ENCODE assay signal across 25 cellular contexts in the genomic region with DNA sequence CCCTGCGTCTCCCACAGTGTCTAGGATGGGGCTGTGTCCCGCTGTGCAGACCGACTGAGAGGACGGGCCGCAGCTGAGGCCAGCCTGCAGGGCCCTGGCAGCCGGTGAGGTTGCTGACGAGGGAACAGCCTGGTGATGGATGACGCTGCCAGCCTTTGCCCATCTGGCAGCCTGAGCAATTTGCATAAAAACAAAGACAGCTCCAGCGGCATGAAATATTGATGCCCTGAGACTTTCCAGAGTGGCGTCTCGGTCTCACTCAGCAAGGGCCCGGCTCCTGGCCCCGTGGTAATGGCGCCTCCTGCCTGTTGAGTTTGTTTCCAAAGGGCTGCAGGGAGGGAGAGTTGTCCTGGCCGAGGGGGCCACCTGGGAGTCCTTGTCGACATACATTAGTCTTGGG. TPM values are rescaled to one million over a fixed set of nuclear protein-coding genes. Genes with fewer than 3 reads are reported as not detected.
DNase-seq lines count a peak whose midpoint lies in the region; ATAC-seq and TF ChIP-seq lines count a peak whose summit lies in the region.
"Had no signal": no experiment of that assay in that cellular context is flagged by ENCODE, and none has a peak within 500 bp of the region (broad histone marks: within the 10 kb centered on the region; RNA-seq: fewer than 3 reads in every experiment).

No MANE protein-coding gene starts in this region.

- peaks cover 0 to 2% (median 0%) of the 10 kb centered on the region in 5 experiments for H3K9me3 Mint-ChIP-seq in brain
- H3K9me3 Mint-ChIP-seq: CD14-positive monocyte; naive thymus-derived CD4-positive, alpha-beta T cell had no signal

- H3K27me3 Mint-ChIP-seq in brain: no peaks in the 10 kb centered on the region

- H3K36me3 Mint-ChIP-seq in brain: no peaks in the 10 kb centered on the region
- H3K36me3 Mint-ChIP-seq: CD14-positive monocyte; naive thymus-derived CD4-positive, alpha-beta T cell had no signal

- intact Hi-C loops in sigmoid colon (cut with DNase I): no loop called here

- no peaks in the 10 kb centered on the region for H3K9me3 ChIP-seq in sigmoid colon
- H3K9me3 ChIP-seq: ovary, tibial nerve had no signal

- TF ChIP-seq CTCF in brain (conservative IDR thresholded peaks at IDR 0.05) (no peak), sigmoid colon (IDR thresholded peaks at IDR 0.05) (no peak)

- H3K4me1 Mint-ChIP-seq in brain: peaks cover 36% of the 10 kb centered on the region
- H3K4me1 Mint-ChIP-seq: CD14-positive monocyte; naive thymus-derived CD4-positive, alpha-beta T cell had no signal

- no peak for ATAC-seq in HG02763 (IDR thresholded peaks at IDR 0.05; ENCODE audit: unreplicated experiment)
- no peak for ATAC-seq in HG02981 (IDR thresholded peaks at IDR 0.05; ENCODE audit: unreplicated experiment)
- ATAC-seq: naive thymus-derived CD4-positive, alpha-beta T cell; Right ventricle myocardium inferior had no signal

- H3K4me3 Mint-ChIP-seq in brain: peak overlapping the region in 1 of 5 experiments; percentile 30
- H3K4me3 Mint-ChIP-seq: CD14-positive monocyte; naive thymus-derived CD4-positive, alpha-beta T cell had no signal

- peak in 12 of 14 donors; percentile 7 to 92 (median 46) for DNase-seq in C1 segment of cervical spinal cord (lab: John Stamatoyannopoulos, UW)
- DNase-seq in NCI-H2107 (lab: John Stamatoyannopoulos, UW): peak; percentile 24
- peak; percentile 57 for DNase-seq in inferior parietal cortex (ENCODE audit: extremely low spot score)
- no peak for DNase-seq in sigmoid colon
- DNase-seq in activated CD4-positive, CD25-positive, alpha-beta regulatory T cell (lab: John Stamatoyannopoulos, UW): no peak
- DNase-seq: ACHN; activated CD4-positive, alpha-beta T cell treated with anti-CD3 and anti-CD28 coated beads for 4 hours; GF-D8; mammary epithelial cell; MM.1S; naive thymus-derived CD4-positive, alpha-beta T cell; NCI-H146; NCI-H748 treated with DMSO at 0.1 percent for 48 hours; OCI-M1; ovary; stimulated activated naive CD4-positive, alpha-beta T cell treated with Interleukin-2 at 50 U/mL for 16 hours had no signal

- H3K36me3 ChIP-seq in sigmoid colon: no peaks in the 10 kb centered on the region
- H3K36me3 ChIP-seq: ovary, tibial nerve had no signal

- TF ChIP-seq EP300 in sigmoid colon (IDR thresholded peaks at IDR 0.05): no peak

- H3K4me3 ChIP-seq in sigmoid colon: no peak overlapping the region
- H3K4me3 ChIP-seq: ovary, tibial nerve had no signal

- 76 to 77% methylated on average over 16 of the region's 16 CpGs for WGBS in sigmoid colon, 2 donors

- H3K27me3 ChIP-seq in sigmoid colon: peaks cover 0 to 6% (median 0%) of the 10 kb centered on the region in 3 donors
- H3K27me3 ChIP-seq: ovary had no signal

- no peak overlapping the region for H3K27ac ChIP-seq in sigmoid colon
- H3K27ac ChIP-seq: epithelial cell of prostate, ovary, tibial nerve had no signal

- no peak for TF ChIP-seq POLR2A in sigmoid colon (IDR thresholded peaks at IDR 0.05)

- peak overlapping the region; percentile 64 to 97 (median 95) for H3K27ac Mint-ChIP-seq in brain
- H3K27ac Mint-ChIP-seq: CD14-positive monocyte; naive thymus-derived CD4-positive, alpha-beta T cell had no signal

- H3K4me1 ChIP-seq in sigmoid colon: no peaks in the 10 kb centered on the region
- H3K4me1 ChIP-seq: tibial nerve had no signal

RNA-seq across cellular contexts. Expression of a gene that starts 19.1 kb away (rescaled TPM):
- polyA plus RNA-seq in brain (ENCODE audit: insufficient read depth, low read depth, low replicate concordance) (not detected), sigmoid colon (not detected)
- not detected for total RNA-seq in sigmoid colon
- total RNA-seq: dermis microvascular lymphatic vessel endothelial cell; fibroblast of villous mesenchyme; mammary epithelial cell; naive thymus-derived CD4-positive, alpha-beta T cell; ovary; Right ventricle myocardium inferior; tibial nerve had no signal
- polyA plus RNA-seq: CD14-positive monocyte; mammary epithelial cell; naive thymus-derived CD4-positive, alpha-beta T cell; ovary had no signal

Comparison
In these comparisons a context has a peak if more than half of its experiments do, and no peak if none do; other contexts are left out.
1. DNase-seq: peak in C1 segment of cervical spinal cord (12 of 14), NCI-H2107 (single experiment) and inferior parietal cortex (single experiment); none in sigmoid colon (single experiment) and activated CD4-positive, CD25-positive, alpha-beta regulatory T cell (0 of 4).